ENCODE assay signal across 8 cellular contexts in the genomic region with DNA sequence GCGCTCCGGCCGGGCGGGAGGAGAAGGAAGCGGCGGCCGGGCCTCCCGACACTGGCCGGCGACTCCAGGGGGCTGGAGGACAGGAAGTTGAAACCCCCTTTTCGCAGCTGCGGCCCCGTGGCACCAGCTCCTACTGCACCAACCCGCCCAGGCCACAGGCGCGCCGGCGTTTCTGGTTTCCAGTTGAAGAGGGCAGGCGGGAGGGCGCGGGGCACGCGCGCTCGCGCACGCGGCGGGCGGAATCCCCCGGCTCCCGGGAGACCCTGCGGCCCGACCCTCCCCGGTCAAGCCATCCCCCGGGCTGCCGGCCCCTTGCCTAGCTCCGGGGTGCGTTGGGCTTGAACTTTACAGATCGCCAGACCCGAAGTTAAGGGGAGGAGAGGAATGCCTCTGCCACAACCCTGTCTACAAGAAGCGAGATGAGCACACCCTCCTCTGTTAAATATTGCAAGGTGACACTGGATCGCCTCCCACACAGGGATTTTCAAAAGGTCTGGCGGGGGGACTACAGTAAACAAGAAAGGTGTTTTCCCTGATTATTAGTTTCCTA. TPM values are rescaled to one million over a fixed set of nuclear protein-coding genes. Genes with fewer than 3 reads are reported as not detected.
DNase-seq lines count a peak whose midpoint lies in the region; ATAC-seq lines count a peak whose summit lies in the region.

No MANE protein-coding gene starts in this region.

- DNase-seq in G401 (ENCODE audit: low spot score) = peak; percentile 47
- DNase-seq in LoVo (ENCODE audit: low spot score) = peak; percentile 14
- peak; percentile 33 for DNase-seq in cerebellum (ENCODE audit: low spot score)
- DNase-seq in kidney glomerular epithelial cell (lab: John Stamatoyannopoulos, UW) = peak; percentile 56
- peak; percentile 24 to 51 (median 38) for DNase-seq in stimulated activated CD4-positive, alpha-beta T cell treated with anti-CD3 and anti-CD28 coated beads, Interleukin-1b, Interleukin-23, amount 100 ng/mL, for 24 hours (ENCODE audit: low read depth in 4 of 4, low spot score in 1 of 4)
- no peak for DNase-seq in T1000 (lab: John Stamatoyannopoulos, UW)

- in situ Hi-C loops in G401 (cut with HindIII; ENCODE audit: low sequenced_read_pairs) = no loop called here

- peak; percentile 12 for ATAC-seq in GM21786 (IDR thresholded peaks at IDR 0.05; ENCODE audit: unreplicated experiment)
- ATAC-seq in activated CD4-positive, CD25-positive, alpha-beta regulatory T cell treated with anti-CD3 and anti-CD28 coated beads, Interleukin-2, amount 50 U/mL, for 24 hours = peak; percentile 45 to 46

RNA-seq across cellular contexts. Expression of a gene that starts 1.5 kb away (rescaled TPM):
- total RNA-seq in G401 (2014; rRNA removed; shearing (Covaris generic)) = 39.9 and 40.5 TPM in 2 replicates
- total RNA-seq in cerebellum = 35.3 TPM
